Comparison of ENCODE assay signal across 8 cellular contexts in genomic region chr1:214123061-214123784, GRCh38.
DNase-seq lines count a peak whose midpoint lies in the region; ATAC-seq and TF ChIP-seq lines count a peak whose summit lies in the region.

No MANE protein-coding gene starts in this region.

- no peaks in the 10 kb centered on the region for H3K27me3 ChIP-seq in prostate gland (replicated peaks; ENCODE audit: insufficient read depth)

- intact Hi-C loops in Right ventricle myocardium superior (cut with DNase I), result loop anchor here (5.0 to 10.0 kb wide), 3 partner anchors 136 to 878 kb away; partner anchors contain the start of gene PROX1
- intact Hi-C loops in prostate gland (cut with DNase I), result loop anchor here (5.0 kb wide), 1 partner anchor 881 kb away; no protein-coding TSS in a partner anchor

- H3K9me3 Mint-ChIP-seq in activated naive CD4-positive, alpha-beta T cell treated with anti-CD3 and anti-CD28 coated beads, Interleukin-2, amount 10 ng/mL, durations not matched to agents 7 days and 5 days, result peaks cover 3% of the 10 kb centered on the region
- peaks cover 3% of the 10 kb centered on the region for H3K9me3 Mint-ChIP-seq in stimulated activated memory B cell treated with anti-CD40 and anti-IgM and Interleukin-4, amounts not matched to agents 10 μg/mL and 1 μg/mL and 100 μg/mL, for 72 hours

- peak; percentile 63 for DNase-seq in AG08395 (ENCODE audit: low spot score)
- peak; percentile 80 for DNase-seq in NCI-H2196 treated with DMSO at 0.1 percent for 48 hours (lab: John Stamatoyannopoulos, UW; ENCODE audit: unreplicated experiment)
- DNase-seq in activated naive CD4-positive, alpha-beta T cell treated with anti-CD3 and anti-CD28 coated beads, Interleukin-2, amount 10 ng/mL, durations not matched to agents 7 days and 5 days, result peak; percentile 32
- DNase-seq in Right ventricle myocardium superior, result no peak
- DNase-seq in prostate gland (ENCODE audit: low spot score), result peak; percentile 56

- H3K9me3 ChIP-seq in prostate gland, result no peaks in the 10 kb centered on the region

- H3K4me1 Mint-ChIP-seq in activated naive CD4-positive, alpha-beta T cell treated with anti-CD3 and anti-CD28 coated beads, Interleukin-2, amount 10 ng/mL, durations not matched to agents 7 days and 5 days, result no peaks in the 10 kb centered on the region
- H3K4me1 Mint-ChIP-seq in stimulated activated memory B cell treated with anti-CD40 and anti-IgM and Interleukin-4, amounts not matched to agents 10 μg/mL and 1 μg/mL and 100 μg/mL, for 72 hours, result no peaks in the 10 kb centered on the region

- CTCF ChIA-PET in activated naive CD4-positive, alpha-beta T cell treated with anti-CD3 and anti-CD28 coated beads, Interleukin-2, amount 10 ng/mL, durations not matched to agents 7 days and 5 days (lab: Charles Lee), result interaction anchor here (0.7 to 1.4 kb wide), 5 partner anchors 13 to 1000 kb away, joined by 3 to 6 read pairs (median 4); no protein-coding TSS in a partner anchor

- H3K27ac Mint-ChIP-seq in activated naive CD4-positive, alpha-beta T cell treated with anti-CD3 and anti-CD28 coated beads, Interleukin-2, amount 10 ng/mL, durations not matched to agents 7 days and 5 days, result no peak overlapping the region
- no peak overlapping the region for H3K27ac Mint-ChIP-seq in stimulated activated memory B cell treated with anti-CD40 and anti-IgM and Interleukin-4, amounts not matched to agents 10 μg/mL and 1 μg/mL and 100 μg/mL, for 72 hours

- H3K27ac ChIP-seq in prostate gland, result no peak overlapping the region

- H3K4me1 ChIP-seq in prostate gland (replicated peaks), result no peaks in the 10 kb centered on the region

- no peaks in the 10 kb centered on the region for H3K36me3 Mint-ChIP-seq in activated naive CD4-positive, alpha-beta T cell treated with anti-CD3 and anti-CD28 coated beads, Interleukin-2, amount 10 ng/mL, durations not matched to agents 7 days and 5 days
- no peaks in the 10 kb centered on the region for H3K36me3 Mint-ChIP-seq in stimulated activated memory B cell treated with anti-CD40 and anti-IgM and Interleukin-4, amounts not matched to agents 10 μg/mL and 1 μg/mL and 100 μg/mL, for 72 hours

- peak; percentile 49 for ATAC-seq in GM18499 (IDR thresholded peaks at IDR 0.05; ENCODE audit: insufficient read depth, unreplicated experiment)
- peak; percentile 86 for ATAC-seq in HG03159 (IDR thresholded peaks at IDR 0.05; ENCODE audit: unreplicated experiment)
- peak; percentile 91 for ATAC-seq in Right ventricle myocardium superior (ENCODE audit: poor library complexity)
- no peak for ATAC-seq in stimulated activated memory B cell treated with anti-CD40 and anti-IgM and Interleukin-4, amounts not matched to agents 10 μg/mL and 1 μg/mL and 100 μg/mL, for 72 hours

- no peak for TF ChIP-seq POLR2A in prostate gland (IDR thresholded peaks at IDR 0.05)

- H3K36me3 ChIP-seq in prostate gland, result no peaks in the 10 kb centered on the region

- WGBS in prostate gland, result 5% methylated on average over 7 of the region's 7 CpGs

- H3K27me3 Mint-ChIP-seq in activated naive CD4-positive, alpha-beta T cell treated with anti-CD3 and anti-CD28 coated beads, Interleukin-2, amount 10 ng/mL, durations not matched to agents 7 days and 5 days, result no peaks in the 10 kb centered on the region
- H3K27me3 Mint-ChIP-seq in stimulated activated memory B cell treated with anti-CD40 and anti-IgM and Interleukin-4, amounts not matched to agents 10 μg/mL and 1 μg/mL and 100 μg/mL, for 72 hours, result peaks cover 9% of the 10 kb centered on the region

- TF ChIP-seq CTCF in prostate gland (IDR thresholded peaks at IDR 0.05), result peak in 3 of 4 experiments; percentile 40 to 66 (median 58)

- H3K4me3 ChIP-seq in prostate gland, result no peak overlapping the region

- H3K4me3 Mint-ChIP-seq in activated naive CD4-positive, alpha-beta T cell treated with anti-CD3 and anti-CD28 coated beads, Interleukin-2, amount 10 ng/mL, durations not matched to agents 7 days and 5 days, result no peak overlapping the region
- no peak overlapping the region for H3K4me3 Mint-ChIP-seq in stimulated activated memory B cell treated with anti-CD40 and anti-IgM and Interleukin-4, amounts not matched to agents 10 μg/mL and 1 μg/mL and 100 μg/mL, for 72 hours
